Comparison of ENCODE assay signal across 24 cellular contexts in genomic region chr2:3132466-3132865, GRCh38.
A peak's percentile ranks its signal among the peaks of the same experiment; 100 is the strongest.
DNase-seq lines count a peak whose midpoint lies in the region; ATAC-seq and TF ChIP-seq lines count a peak whose summit lies in the region.
"Had no signal": no experiment of that assay in that cellular context is flagged by ENCODE, and none has a peak within 500 bp of the region (broad histone marks: within the 10 kb centered on the region; RNA-seq: fewer than 3 reads in every experiment).

No MANE protein-coding gene starts in this region.

- peaks cover 0 to 18% (median 14%) of the 10 kb centered on the region in 11 experiments; a peak in 14 of 22 replicates for H3K9me3 ChIP-seq in BLaER1 treated with 17β-estradiol and CSF1 and Interleukin-3, amounts not matched to agents 10 nM and 100 nM (replicated peaks in 1 of 11)
- peaks cover 6% of the 10 kb centered on the region in 2 donors for H3K9me3 ChIP-seq in neuronal stem cell (replicated peaks in 1 of 2; ENCODE audit: control insufficient read depth in 2 of 2, insufficient read depth in 1 of 2, low read depth in 1 of 2, low read length in 2 of 2)
- no peaks in the 10 kb centered on the region for H3K9me3 ChIP-seq in upper lobe of right lung

- no peak overlapping the region for H3K27ac ChIP-seq in BLaER1 treated with 17β-estradiol and CSF1 and Interleukin-3, amounts not matched to agents 10 nM and 100 nM
- H3K27ac ChIP-seq in dorsolateral prefrontal cortex = peak overlapping the region in 48 of 59 donors; percentile 2 to 85 (median 64)
- H3K27ac ChIP-seq in neuronal stem cell (replicated peaks; ENCODE audit: low read length) = no peak overlapping the region
- no peak overlapping the region for H3K27ac ChIP-seq in upper lobe of right lung
- H3K27ac ChIP-seq: C4-2B, PC-9 had no signal

- H2BK12ac ChIP-seq in neuronal stem cell (ENCODE audit: low read length) = no peak overlapping the region

- no peak overlapping the region for H4K8ac ChIP-seq in neuronal stem cell (ENCODE audit: low read depth, low read length)

- ATAC-seq in upper lobe of right lung = no peak
- ATAC-seq: CD8-positive, alpha-beta T cell; GM12878 had no signal

- WGBS in neuronal stem cell (ENCODE audit: extremely low coverage in 2 of 2, insufficient read length in 2 of 2, insufficient replicate concordance in 1 of 2), 2 donors = no CpG with 5 or more reads among the region's 10 CpGs

- TF ChIP-seq CTCF in dorsolateral prefrontal cortex (IDR thresholded peaks at IDR 0.05 in 54 of 56, conservative IDR thresholded peaks at IDR 0.05 in 2 of 56; ENCODE audit: low read depth in 1 of 56, partially characterized antibody in 56 of 56) (no peak), upper lobe of right lung (IDR thresholded peaks at IDR 0.05) (no peak)

- intact Hi-C loops in dorsolateral prefrontal cortex (cut with DNase I) = no loop called here
- intact Hi-C loops in upper lobe of right lung (cut with DNase I) = no loop called here
- intact Hi-C loops in posterior cingulate gyrus (cut with DNase I) = no loop called here

- H2AFZ ChIP-seq in neuronal stem cell (ENCODE audit: low read length) = no peak overlapping the region
- H2AFZ ChIP-seq: PC-9 had no signal

- no peak overlapping the region for H3K9ac ChIP-seq in BLaER1 treated with 17β-estradiol and CSF1 and Interleukin-3, amounts not matched to agents 10 nM and 100 nM
- no peak overlapping the region for H3K9ac ChIP-seq in neuronal stem cell (ENCODE audit: low read depth, low read length, poor library complexity)

- peaks cover 5 to 50% (median 42%) of the 10 kb centered on the region in 10 experiments; a peak in 19 of 20 replicates for H3K4me1 ChIP-seq in BLaER1 treated with 17β-estradiol and CSF1 and Interleukin-3, amounts not matched to agents 10 nM and 100 nM
- H3K4me1 ChIP-seq in neuronal stem cell (ENCODE audit: control insufficient read depth in 2 of 2, insufficient read depth in 1 of 2, low read depth in 1 of 2, low read length in 2 of 2) (peaks cover 14% of the 10 kb centered on the region in 2 donors), upper lobe of right lung (no peaks in the 10 kb centered on the region)

- in situ Hi-C loops in KBM-7 (cut with MboI; ENCODE audit: low pct_unique_long_range_greater_than_20kb, low sequenced_read_pairs) = no loop called here

- DNase-seq in dorsolateral prefrontal cortex (no peak), neuronal stem cell (ENCODE audit: low spot score) (no peak), upper lobe of right lung (peak; percentile 53), posterior cingulate gyrus (no peak), KBM-7 (no peak), NCI-H510A (lab: John Stamatoyannopoulos, UW) (no peak)
- DNase-seq: AML-193; DMS 273 treated with DMSO at 0.1 percent for 48 hours; DMS79; EL; GDM1; Kasumi-1; NCI-H1436; NCI-H187 treated with DMSO at 0.1 percent for 48 hours; NCI-H2107; NCI-H524 treated with DMSO at 0.1 percent for 48 hours; NCI-H82; NK-92 treated with Interleukin-12 subunit alpha and Interleukin-12 subunit beta, amount 100 ng/mL, for 24 hours; PC-9; Right ventricle myocardium superior had no signal

- H2AK5ac ChIP-seq in neuronal stem cell (ENCODE audit: low read depth, low read length) = peak overlapping the region; percentile 90

- H3K18ac ChIP-seq in neuronal stem cell (ENCODE audit: low read length) = peak overlapping the region; percentile 80

- H3K23ac ChIP-seq in neuronal stem cell (ENCODE audit: low read depth, low read length, poor library complexity) = no peak overlapping the region

- no peak overlapping the region for H3K14ac ChIP-seq in neuronal stem cell (ENCODE audit: low read length)

- H4K20me1 ChIP-seq in BLaER1 treated with 17β-estradiol and CSF1 and Interleukin-3, amounts not matched to agents 10 nM and 100 nM = peaks cover 0 to 6% (median 0%) of the 10 kb centered on the region in 11 experiments; a peak in 2 of 22 replicates

- H2BK5ac ChIP-seq in neuronal stem cell (ENCODE audit: low read length) = no peak overlapping the region

- H3K4me3 ChIP-seq in BLaER1 treated with 17β-estradiol and CSF1 and Interleukin-3, amounts not matched to agents 10 nM and 100 nM = no peak overlapping the region
- peak overlapping the region in 24 of 59 donors; percentile 3 to 49 (median 24) for H3K4me3 ChIP-seq in dorsolateral prefrontal cortex
- H3K4me3 ChIP-seq in neuronal stem cell (ENCODE audit: low read length in 2 of 2) = no peak overlapping the region
- no peak overlapping the region for H3K4me3 ChIP-seq in upper lobe of right lung
- H3K4me3 ChIP-seq: GM12878, PC-9 had no signal

- H3K27me3 ChIP-seq in BLaER1 treated with 17β-estradiol and CSF1 and Interleukin-3, amounts not matched to agents 10 nM and 100 nM = peaks cover 0 to 11% (median 0%) of the 10 kb centered on the region in 11 experiments; a peak in 2 of 22 replicates
- H3K27me3 ChIP-seq in dorsolateral prefrontal cortex (no peaks in the 10 kb centered on the region), neuronal stem cell (ENCODE audit: control insufficient read depth in 3 of 3, insufficient read depth in 3 of 3, low read depth in 1 of 3, low read length in 3 of 3) (no peaks in the 10 kb centered on the region), upper lobe of right lung (no peaks in the 10 kb centered on the region)

- H4K91ac ChIP-seq in neuronal stem cell (ENCODE audit: low read depth, low read length, poor library complexity) = no peak overlapping the region

- H3K4ac ChIP-seq in neuronal stem cell (ENCODE audit: low read length) = no peak overlapping the region

- H3K36me3 ChIP-seq in BLaER1 treated with 17β-estradiol and CSF1 and Interleukin-3, amounts not matched to agents 10 nM and 100 nM = no peaks in the 10 kb centered on the region
- H3K36me3 ChIP-seq in neuronal stem cell (replicated peaks in 1 of 2; ENCODE audit: control insufficient read depth in 2 of 2, insufficient read depth in 2 of 2, low read length in 2 of 2) = no peaks in the 10 kb centered on the region
- no peaks in the 10 kb centered on the region for H3K36me3 ChIP-seq in upper lobe of right lung

- H2BK15ac ChIP-seq in neuronal stem cell (ENCODE audit: low read length) = peak overlapping the region; percentile 54

- H3K4me2 ChIP-seq in BLaER1 treated with 17β-estradiol and CSF1 and Interleukin-3, amounts not matched to agents 10 nM and 100 nM = peak overlapping the region in 7 of 11 experiments; percentile 16 to 68 (median 52); a peak in 8 of 22 replicates
- no peak overlapping the region for H3K4me2 ChIP-seq in neuronal stem cell (ENCODE audit: insufficient read depth, low read length, poor library complexity, severe bottlenecking)
- H3K4me2 ChIP-seq: PC-9 had no signal

- no peaks in the 10 kb centered on the region for H3K79me1 ChIP-seq in neuronal stem cell (ENCODE audit: low read depth, low read length)

- H2BK120ac ChIP-seq in neuronal stem cell (ENCODE audit: low read depth, low read length) = no peak overlapping the region

Comparison
In these comparisons a context has a peak if more than half of its experiments do, and no peak if none do; other contexts are left out.
1. H3K27ac ChIP-seq: peak in dorsolateral prefrontal cortex (48 of 59); none in BLaER1 treated with 17β-estradiol and CSF1 and Interleukin-3, amounts not matched to agents 10 nM and 100 nM (0 of 11), neuronal stem cell (single experiment) and upper lobe of right lung (single experiment).